31 cellular contexts compared by ENCODE assay signal in genomic region chr5:89504051-89504450, GRCh38.
"Had no signal": no experiment of that assay in that cellular context is flagged by ENCODE, and none has a peak within 500 bp of the region (broad histone marks: within the 10 kb centered on the region; RNA-seq: fewer than 3 reads in every experiment).

No MANE protein-coding gene starts in this region.

- H3K4me3 ChIP-seq: neural progenitor cell, ovary, psoas muscle, skin epidermis, smooth muscle cell, spleen, stomach, thoracic aorta, thyroid gland, tibial nerve, upper lobe of left lung, vagina had no signal

- H3K9ac ChIP-seq: neural progenitor cell, parathyroid adenoma had no signal

- H3K4me1 Mint-ChIP-seq: naive thymus-derived CD4-positive, alpha-beta T cell; natural killer cell; nephron; neural progenitor cell; stimulated activated naive B cell treated with anti-CD40 and anti-IgM and Interleukin-4, amounts not matched to agents 10 μg/mL and 1 μg/mL and 100 μg/mL, for 72 hours had no signal

- H3K27ac ChIP-seq: neural progenitor cell, ovary, parathyroid adenoma, psoas muscle, skin epidermis, spleen, stomach, thoracic aorta, thyroid gland, tibial nerve, upper lobe of left lung, vagina had no signal

- H3K9me3 ChIP-seq: ovary, psoas muscle, thoracic aorta, thyroid gland, upper lobe of left lung, vagina had no signal

- H3K36me3 Mint-ChIP-seq: naive thymus-derived CD4-positive, alpha-beta T cell; natural killer cell; neural progenitor cell had no signal

- H3K4me1 ChIP-seq: neural progenitor cell, parathyroid adenoma, psoas muscle, spleen, stomach, thyroid gland, tibial nerve, upper lobe of left lung, vagina had no signal

- H3K27ac Mint-ChIP-seq: naive thymus-derived CD4-positive, alpha-beta T cell; natural killer cell; nephron; neural progenitor cell; progenitor cell of endocrine pancreas; stimulated activated naive B cell treated with anti-CD40 and anti-IgM and Interleukin-4, amounts not matched to agents 10 μg/mL and 1 μg/mL and 100 μg/mL, for 72 hours; stimulated activated naive CD8-positive, alpha-beta T cell treated with anti-CD3 and anti-CD28 coated beads, Interleukin-15, Interleukin-2, amounts not matched to agents 100 ng/mL and 50 ng/mL, for 24 hours had no signal

- H3K9me3 Mint-ChIP-seq: nephron; neural progenitor cell; stimulated activated naive CD8-positive, alpha-beta T cell treated with anti-CD3 and anti-CD28 coated beads, Interleukin-15, Interleukin-2, amounts not matched to agents 100 ng/mL and 50 ng/mL, for 24 hours had no signal

- H3K36me3 ChIP-seq: neural progenitor cell, ovary, spleen, stomach, thoracic aorta, thyroid gland, tibial nerve, upper lobe of left lung, vagina had no signal

- DNase-seq: naive thymus-derived CD4-positive, alpha-beta T cell; natural killer cell; occipital lobe; ovary; posterior cingulate gyrus; psoas muscle; right cardiac atrium; spleen; stimulated activated CD4-positive, alpha-beta T cell treated with anti-CD3 and anti-CD28 coated beads, Interleukin-12 subunit alpha, Interleukin-12 subunit beta, amount 100 ng/mL, for 4 hours; stimulated activated CD4-positive, alpha-beta T cell treated with anti-CD3 and anti-CD28 coated beads, Interleukin-1b, Interleukin-23, amount 100 ng/mL, for 48 hours; stimulated activated CD4-positive, alpha-beta T cell treated with anti-CD3 and anti-CD28 coated beads, Interleukin-4, amount 100 ng/mL, for 1 hour; stimulated activated CD4-positive, alpha-beta T cell treated with anti-CD3 and anti-CD28 coated beads, Interleukin-4, amount 100 ng/mL, for 4 hours; stimulated activated CD8-positive, alpha-beta memory T cell treated with anti-CD3 and anti-CD28 coated beads, Interleukin-4, amount 100 ng/mL, for 48 hours; stimulated activated naive B cell treated with anti-CD40 and anti-IgM and Interleukin-4, amounts not matched to agents 10 μg/mL and 1 μg/mL and 100 μg/mL, for 72 hours; stimulated activated naive CD4-positive, alpha-beta T cell treated with Interleukin-2 at 50 U/mL for 16 hours; stomach; thyroid gland; trophoblast cell; upper lobe of left lung had no signal

- H3K79me2 ChIP-seq: parathyroid adenoma had no signal

- FAIRE-seq: urothelium cell line had no signal

- H3K4me2 ChIP-seq: neural progenitor cell, smooth muscle cell had no signal

- ATAC-seq: naive thymus-derived CD4-positive, alpha-beta T cell; natural killer cell; psoas muscle; right cardiac atrium; sciatic nerve; stimulated activated naive B cell treated with anti-CD40 and anti-IgM and Interleukin-4, amounts not matched to agents 10 μg/mL and 1 μg/mL and 100 μg/mL, for 72 hours had no signal

- H2AFZ ChIP-seq: neural progenitor cell, parathyroid adenoma had no signal

- H3K4me3 Mint-ChIP-seq: naive thymus-derived CD4-positive, alpha-beta T cell; natural killer cell; nephron; neural progenitor cell; stimulated activated naive B cell treated with anti-CD40 and anti-IgM and Interleukin-4, amounts not matched to agents 10 μg/mL and 1 μg/mL and 100 μg/mL, for 72 hours; stimulated activated naive CD8-positive, alpha-beta T cell treated with anti-CD3 and anti-CD28 coated beads, Interleukin-15, Interleukin-2, amounts not matched to agents 100 ng/mL and 50 ng/mL, for 24 hours had no signal

- H3K27me3 ChIP-seq: neural progenitor cell, ovary, spleen, stomach, thyroid gland, tibial nerve, upper lobe of left lung, vagina had no signal
